In the genomic region with DNA sequence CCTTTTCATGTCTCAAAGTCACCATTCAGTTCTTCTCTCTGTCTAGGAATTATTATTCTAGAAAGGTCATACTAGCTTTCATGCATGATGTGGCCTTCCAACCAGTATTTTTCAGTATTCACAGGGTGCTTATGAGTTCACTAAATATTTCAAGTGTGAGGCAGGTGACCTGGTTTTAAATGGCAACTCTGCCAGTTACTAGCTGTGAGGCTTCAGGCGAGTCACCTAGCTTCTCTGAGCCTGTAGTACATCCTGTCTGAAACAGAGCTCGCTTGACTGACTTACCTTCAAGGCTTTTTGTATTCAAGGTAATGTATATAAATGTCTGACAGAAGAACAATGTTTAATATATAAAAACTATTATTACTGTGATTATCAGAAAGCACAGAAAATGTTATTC, we compare ENCODE assay signal across 1 cellular context.
TF ChIP-seq lines count a peak whose summit lies in the region.

No MANE protein-coding gene starts in this region.

TF ChIP-seq in GM23338, 12 proteins besides CTCF, POLR2A, EP300 and RAD21 (continued from another document):
- TF ChIP-seq, protein P1, sequence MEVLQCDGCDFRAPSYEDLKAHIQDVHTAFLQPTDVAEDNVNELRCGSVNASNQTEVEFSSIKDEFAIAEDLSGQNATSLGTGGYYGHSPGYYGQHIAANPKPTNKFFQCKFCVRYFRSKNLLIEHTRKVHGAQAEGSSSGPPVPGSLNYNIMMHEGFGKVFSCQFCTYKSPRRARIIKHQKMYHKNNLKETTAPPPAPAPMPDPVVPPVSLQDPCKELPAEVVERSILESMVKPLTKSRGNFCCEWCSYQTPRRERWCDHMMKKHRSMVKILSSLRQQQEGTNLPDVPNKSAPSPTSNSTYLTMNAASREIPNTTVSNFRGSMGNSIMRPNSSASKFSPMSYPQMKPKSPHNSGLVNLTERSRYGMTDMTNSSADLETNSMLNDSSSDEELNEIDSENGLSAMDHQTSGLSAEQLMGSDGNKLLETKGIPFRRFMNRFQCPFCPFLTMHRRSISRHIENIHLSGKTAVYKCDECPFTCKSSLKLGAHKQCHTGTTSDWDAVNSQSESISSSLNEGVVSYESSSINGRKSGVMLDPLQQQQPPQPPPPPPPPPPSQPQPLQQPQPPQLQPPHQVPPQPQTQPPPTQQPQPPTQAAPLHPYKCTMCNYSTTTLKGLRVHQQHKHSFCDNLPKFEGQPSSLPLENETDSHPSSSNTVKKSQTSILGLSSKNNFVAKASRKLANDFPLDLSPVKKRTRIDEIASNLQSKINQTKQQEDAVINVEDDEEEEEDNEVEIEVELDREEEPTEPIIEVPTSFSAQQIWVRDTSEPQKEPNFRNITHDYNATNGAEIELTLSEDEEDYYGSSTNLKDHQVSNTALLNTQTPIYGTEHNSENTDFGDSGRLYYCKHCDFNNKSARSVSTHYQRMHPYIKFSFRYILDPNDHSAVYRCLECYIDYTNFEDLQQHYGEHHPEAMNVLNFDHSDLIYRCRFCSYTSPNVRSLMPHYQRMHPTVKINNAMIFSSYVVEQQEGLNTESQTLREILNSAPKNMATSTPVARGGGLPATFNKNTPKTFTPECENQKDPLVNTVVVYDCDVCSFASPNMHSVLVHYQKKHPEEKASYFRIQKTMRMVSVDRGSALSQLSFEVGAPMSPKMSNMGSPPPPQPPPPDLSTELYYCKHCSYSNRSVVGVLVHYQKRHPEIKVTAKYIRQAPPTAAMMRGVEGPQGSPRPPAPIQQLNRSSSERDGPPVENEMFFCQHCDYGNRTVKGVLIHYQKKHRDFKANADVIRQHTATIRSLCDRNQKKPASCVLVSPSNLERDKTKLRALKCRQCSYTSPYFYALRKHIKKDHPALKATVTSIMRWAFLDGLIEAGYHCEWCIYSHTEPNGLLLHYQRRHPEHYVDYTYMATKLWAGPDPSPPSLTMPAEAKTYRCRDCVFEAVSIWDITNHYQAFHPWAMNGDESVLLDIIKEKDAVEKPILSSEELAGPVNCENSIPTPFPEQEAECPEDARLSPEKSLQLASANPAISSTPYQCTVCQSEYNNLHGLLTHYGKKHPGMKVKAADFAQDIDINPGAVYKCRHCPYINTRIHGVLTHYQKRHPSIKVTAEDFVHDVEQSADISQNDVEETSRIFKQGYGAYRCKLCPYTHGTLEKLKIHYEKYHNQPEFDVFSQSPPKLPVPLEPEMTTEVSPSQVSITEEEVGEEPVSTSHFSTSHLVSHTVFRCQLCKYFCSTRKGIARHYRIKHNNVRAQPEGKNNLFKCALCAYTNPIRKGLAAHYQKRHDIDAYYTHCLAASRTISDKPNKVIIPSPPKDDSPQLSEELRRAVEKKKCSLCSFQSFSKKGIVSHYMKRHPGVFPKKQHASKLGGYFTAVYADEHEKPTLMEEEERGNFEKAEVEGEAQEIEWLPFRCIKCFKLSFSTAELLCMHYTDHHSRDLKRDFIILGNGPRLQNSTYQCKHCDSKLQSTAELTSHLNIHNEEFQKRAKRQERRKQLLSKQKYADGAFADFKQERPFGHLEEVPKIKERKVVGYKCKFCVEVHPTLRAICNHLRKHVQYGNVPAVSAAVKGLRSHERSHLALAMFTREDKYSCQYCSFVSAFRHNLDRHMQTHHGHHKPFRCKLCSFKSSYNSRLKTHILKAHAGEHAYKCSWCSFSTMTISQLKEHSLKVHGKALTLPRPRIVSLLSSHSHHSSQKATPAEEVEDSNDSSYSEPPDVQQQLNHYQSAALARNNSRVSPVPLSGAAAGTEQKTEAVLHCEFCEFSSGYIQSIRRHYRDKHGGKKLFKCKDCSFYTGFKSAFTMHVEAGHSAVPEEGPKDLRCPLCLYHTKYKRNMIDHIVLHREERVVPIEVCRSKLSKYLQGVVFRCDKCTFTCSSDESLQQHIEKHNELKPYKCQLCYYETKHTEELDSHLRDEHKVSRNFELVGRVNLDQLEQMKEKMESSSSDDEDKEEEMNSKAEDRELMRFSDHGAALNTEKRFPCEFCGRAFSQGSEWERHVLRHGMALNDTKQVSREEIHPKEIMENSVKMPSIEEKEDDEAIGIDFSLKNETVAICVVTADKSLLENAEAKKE (CRISPR knock-in tag; IDR thresholded peaks at IDR 0.05), result no peak
- TF ChIP-seq EZH2phosphoT487 (IDR thresholded peaks at IDR 0.05; ENCODE audit: unreplicated experiment), result no peak
- no peak for TF ChIP-seq NANOG (IDR thresholded peaks at IDR 0.05; ENCODE audit: borderline replicate concordance)
- TF ChIP-seq JUNB (IDR thresholded peaks at IDR 0.05; ENCODE audit: unreplicated experiment), result no peak
- no peak for TF ChIP-seq EZH2 (IDR thresholded peaks at IDR 0.05; ENCODE audit: low read depth, unreplicated experiment)
- TF ChIP-seq, protein P2, sequence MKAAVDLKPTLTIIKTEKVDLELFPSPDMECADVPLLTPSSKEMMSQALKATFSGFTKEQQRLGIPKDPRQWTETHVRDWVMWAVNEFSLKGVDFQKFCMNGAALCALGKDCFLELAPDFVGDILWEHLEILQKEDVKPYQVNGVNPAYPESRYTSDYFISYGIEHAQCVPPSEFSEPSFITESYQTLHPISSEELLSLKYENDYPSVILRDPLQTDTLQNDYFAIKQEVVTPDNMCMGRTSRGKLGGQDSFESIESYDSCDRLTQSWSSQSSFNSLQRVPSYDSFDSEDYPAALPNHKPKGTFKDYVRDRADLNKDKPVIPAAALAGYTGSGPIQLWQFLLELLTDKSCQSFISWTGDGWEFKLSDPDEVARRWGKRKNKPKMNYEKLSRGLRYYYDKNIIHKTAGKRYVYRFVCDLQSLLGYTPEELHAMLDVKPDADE (IDR thresholded peaks at IDR 0.05), result no peak
- no peak for TF ChIP-seq POLR2AphosphoS5 (IDR thresholded peaks at IDR 0.05; ENCODE audit: low read depth)
- TF ChIP-seq, protein P3, sequence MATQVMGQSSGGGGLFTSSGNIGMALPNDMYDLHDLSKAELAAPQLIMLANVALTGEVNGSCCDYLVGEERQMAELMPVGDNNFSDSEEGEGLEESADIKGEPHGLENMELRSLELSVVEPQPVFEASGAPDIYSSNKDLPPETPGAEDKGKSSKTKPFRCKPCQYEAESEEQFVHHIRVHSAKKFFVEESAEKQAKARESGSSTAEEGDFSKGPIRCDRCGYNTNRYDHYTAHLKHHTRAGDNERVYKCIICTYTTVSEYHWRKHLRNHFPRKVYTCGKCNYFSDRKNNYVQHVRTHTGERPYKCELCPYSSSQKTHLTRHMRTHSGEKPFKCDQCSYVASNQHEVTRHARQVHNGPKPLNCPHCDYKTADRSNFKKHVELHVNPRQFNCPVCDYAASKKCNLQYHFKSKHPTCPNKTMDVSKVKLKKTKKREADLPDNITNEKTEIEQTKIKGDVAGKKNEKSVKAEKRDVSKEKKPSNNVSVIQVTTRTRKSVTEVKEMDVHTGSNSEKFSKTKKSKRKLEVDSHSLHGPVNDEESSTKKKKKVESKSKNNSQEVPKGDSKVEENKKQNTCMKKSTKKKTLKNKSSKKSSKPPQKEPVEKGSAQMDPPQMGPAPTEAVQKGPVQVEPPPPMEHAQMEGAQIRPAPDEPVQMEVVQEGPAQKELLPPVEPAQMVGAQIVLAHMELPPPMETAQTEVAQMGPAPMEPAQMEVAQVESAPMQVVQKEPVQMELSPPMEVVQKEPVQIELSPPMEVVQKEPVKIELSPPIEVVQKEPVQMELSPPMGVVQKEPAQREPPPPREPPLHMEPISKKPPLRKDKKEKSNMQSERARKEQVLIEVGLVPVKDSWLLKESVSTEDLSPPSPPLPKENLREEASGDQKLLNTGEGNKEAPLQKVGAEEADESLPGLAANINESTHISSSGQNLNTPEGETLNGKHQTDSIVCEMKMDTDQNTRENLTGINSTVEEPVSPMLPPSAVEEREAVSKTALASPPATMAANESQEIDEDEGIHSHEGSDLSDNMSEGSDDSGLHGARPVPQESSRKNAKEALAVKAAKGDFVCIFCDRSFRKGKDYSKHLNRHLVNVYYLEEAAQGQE (IDR thresholded peaks at IDR 0.05; ENCODE audit: unreplicated experiment), result no peak
- TF ChIP-seq CREB1 (CRISPR knock-in tag; IDR thresholded peaks at IDR 0.05; ENCODE audit: low read depth), result no peak
- TF ChIP-seq ZNF114 (CRISPR knock-in tag; IDR thresholded peaks at IDR 0.05), result no peak
